ENCODE assay signal across 8 cellular contexts in genomic region chr1:167629681-167630567, GRCh38. TPM values are rescaled to one million over a fixed set of nuclear protein-coding genes. Genes with fewer than 3 reads are reported as not detected.
A peak's percentile ranks its signal among the peaks of the same experiment; 100 is the strongest.
DNase-seq lines count a peak whose midpoint lies in the region; ATAC-seq, FAIRE-seq and TF ChIP-seq lines count a peak whose summit lies in the region.

RCSD1 (plus strand) TSS chr1:167630232; CDS start chr1:167630424, 192 bp downstream.

- H3K4me1 ChIP-seq in A549 (peaks cover 7% of the 10 kb centered on the region; the same call in 1 of the 3 replicates), RWPE2 (ENCODE audit: insufficient read depth, poor library complexity, severe bottlenecking) (no peaks in the 10 kb centered on the region), hepatocyte (ENCODE audit: insufficient read depth) (no peaks in the 10 kb centered on the region), skeletal muscle satellite cell (ENCODE audit: control insufficient read depth, insufficient read depth, low read length) (peaks cover 14% of the 10 kb centered on the region)

- TF ChIP-seq EP300 in A549 (IDR thresholded peaks at IDR 0.05), result no peak

- H3K27ac Mint-ChIP-seq in activated naive CD8-positive, alpha-beta T cell treated with anti-CD3 and anti-CD28 coated beads, Interleukin-2, amount 10 ng/mL, durations not matched to agents 7 days and 5 days, result peak within 1 kb of the TSS; percentile 98

- TF ChIP-seq CTCF in A549 (IDR thresholded peaks at IDR 0.05) (no peak), GM20000 (IDR thresholded peaks at IDR 0.05; ENCODE audit: extremely low read depth, missing control alignments) (no peak), RWPE2 (IDR thresholded peaks at IDR 0.05; ENCODE audit: poor library complexity, severe bottlenecking) (no peak), hepatocyte (IDR thresholded peaks at IDR 0.05; ENCODE audit: poor library complexity) (no peak)

- H3K36me3 ChIP-seq in RWPE2 (ENCODE audit: low read depth) (no peaks in the 10 kb centered on the region), hepatocyte (replicated peaks; ENCODE audit: insufficient read depth, low read depth) (no peaks in the 10 kb centered on the region), skeletal muscle satellite cell (ENCODE audit: insufficient read depth, low read length) (no peaks in the 10 kb centered on the region)

- FAIRE-seq in A549 (lab: Jason Lieb, UNC), result no peak

- H3K27ac ChIP-seq in A549 (peak within 1 kb of the TSS in 1 of 2 experiments; percentile 44; a peak in 2 of 6 replicates), RWPE2 (ENCODE audit: poor library complexity, severe bottlenecking) (no peak within 1 kb of the TSS), hepatocyte (no peak within 1 kb of the TSS)

- no peak for DNase-seq in A549 (ENCODE audit: low read depth in 1 of 2, low spot score in 1 of 2)
- DNase-seq in GM20000 (ENCODE audit: low spot score), result peak; percentile 85
- no peak for DNase-seq in RWPE2 (ENCODE audit: low spot score)
- DNase-seq in activated naive CD8-positive, alpha-beta T cell treated with anti-CD3 and anti-CD28 coated beads, Interleukin-2, amount 10 ng/mL, durations not matched to agents 7 days and 5 days, result peak; percentile 76
- DNase-seq in hepatocyte (ENCODE audit: low spot score), result no peak

- POLR2A ChIA-PET in A549 (lab: Yijun Ruan, JAX), result no interaction called here
- POLR2A ChIA-PET in activated naive CD8-positive, alpha-beta T cell treated with anti-CD3 and anti-CD28 coated beads, Interleukin-2, amount 10 ng/mL, durations not matched to agents 7 days and 5 days (lab: Charles Lee), result interaction anchor here (1.6 to 8.0 kb wide), 4 partner anchors 13 to 306 kb away, joined by 5 to 92 read pairs (median 48); partner anchors contain the start of gene DCAF6

- H3K4me3 ChIP-seq in A549, result peak within 1 kb of the TSS; percentile 35
- H3K4me3 ChIP-seq in RWPE2 (ENCODE audit: severe bottlenecking), result peak within 1 kb of the TSS; percentile 35
- peak within 1 kb of the TSS; percentile 85 for H3K4me3 ChIP-seq in hepatocyte
- peak within 1 kb of the TSS; percentile 76 for H3K4me3 ChIP-seq in skeletal muscle satellite cell (ENCODE audit: low read length)

- H3K9me3 Mint-ChIP-seq in activated naive CD8-positive, alpha-beta T cell treated with anti-CD3 and anti-CD28 coated beads, Interleukin-2, amount 10 ng/mL, durations not matched to agents 7 days and 5 days, result peaks cover 3% of the 10 kb centered on the region

- peak within 1 kb of the TSS; percentile 79 for H3K9ac ChIP-seq in skeletal muscle satellite cell (ENCODE audit: low read depth, low read length)

- no peak for TF ChIP-seq RAD21 in A549 (conservative IDR thresholded peaks at IDR 0.05 in 1 of 2, IDR thresholded peaks at IDR 0.05 in 1 of 2)

- CTCF ChIA-PET in A549 (lab: Yijun Ruan, JAX), result interaction anchor here (0.6 to 1.8 kb wide), 3 partner anchors 15 to 123 kb away, joined by 3 to 8 read pairs (median 5); no protein-coding TSS in a partner anchor

- H3K36me3 Mint-ChIP-seq in activated naive CD8-positive, alpha-beta T cell treated with anti-CD3 and anti-CD28 coated beads, Interleukin-2, amount 10 ng/mL, durations not matched to agents 7 days and 5 days, result peaks cover 42% of the 10 kb centered on the region

- peak within 1 kb of the TSS; percentile 99 for H3K4me3 Mint-ChIP-seq in activated naive CD8-positive, alpha-beta T cell treated with anti-CD3 and anti-CD28 coated beads, Interleukin-2, amount 10 ng/mL, durations not matched to agents 7 days and 5 days

- H3K79me2 ChIP-seq in hepatocyte, result no peaks in the 10 kb centered on the region

- H3K9me3 ChIP-seq in A549 (no peaks in the 10 kb centered on the region), RWPE2 (ENCODE audit: severe bottlenecking) (peaks cover 2% of the 10 kb centered on the region), hepatocyte (ENCODE audit: low read depth) (no peaks in the 10 kb centered on the region), skeletal muscle satellite cell (replicated peaks; ENCODE audit: low read length) (no peaks in the 10 kb centered on the region)

- no peaks in the 10 kb centered on the region for H4K20me1 ChIP-seq in hepatocyte (ENCODE audit: insufficient read depth, poor library complexity, severe bottlenecking)

- no peaks in the 10 kb centered on the region for H3K27me3 Mint-ChIP-seq in activated naive CD8-positive, alpha-beta T cell treated with anti-CD3 and anti-CD28 coated beads, Interleukin-2, amount 10 ng/mL, durations not matched to agents 7 days and 5 days

- peak within 1 kb of the TSS; percentile 81 for H2AFZ ChIP-seq in hepatocyte

- TF ChIP-seq POLR2A in A549 (IDR thresholded peaks at IDR 0.05; ENCODE audit: low read length), result no peak

- H3K9me2 ChIP-seq in hepatocyte (replicated peaks; ENCODE audit: insufficient read depth), result no peaks in the 10 kb centered on the region

- H3K27me3 ChIP-seq in RWPE2 (ENCODE audit: insufficient read depth, poor library complexity, severe bottlenecking) (no peaks in the 10 kb centered on the region), hepatocyte (peaks cover 55% of the 10 kb centered on the region), skeletal muscle satellite cell (ENCODE audit: control insufficient read depth, insufficient read depth, low read length) (peaks cover 18% of the 10 kb centered on the region)

- peaks cover 57% of the 10 kb centered on the region for H3K4me1 Mint-ChIP-seq in activated naive CD8-positive, alpha-beta T cell treated with anti-CD3 and anti-CD28 coated beads, Interleukin-2, amount 10 ng/mL, durations not matched to agents 7 days and 5 days

- 70% methylated on average over 29 of the region's 62 CpGs for whole genome bisulfite sequencing in A549 (ENCODE audit: missing lambda C conversion rate)
- 11% methylated on average over 58 of the region's 62 CpGs for WGBS in hepatocyte (ENCODE audit: low lambda C conversion rate, missing lambda C conversion rate)

- ATAC-seq in A549 (peak in 1 of 2 experiments; percentile 59; a peak in 3 of 6 replicates), RWPE2 (ENCODE audit: low read depth) (peak; percentile 64), GM21360 (IDR thresholded peaks at IDR 0.05; ENCODE audit: unreplicated experiment) (no peak), HG03025 (IDR thresholded peaks at IDR 0.05; ENCODE audit: low FRiP score, unreplicated experiment) (no peak)
- peak; percentile 8 for ATAC-seq in activated naive CD8-positive, alpha-beta T cell treated with anti-CD3 and anti-CD28 coated beads, Interleukin-2, amount 10 ng/mL, durations not matched to agents 7 days and 5 days (ENCODE audit: low read depth)

- H3K4me2 ChIP-seq in A549 (peak within 1 kb of the TSS; percentile 72), hepatocyte (peak within 1 kb of the TSS; percentile 98), skeletal muscle satellite cell (ENCODE audit: low read length) (peak within 1 kb of the TSS; percentile 99)

TF ChIP-seq in A549, 52 proteins besides CTCF, POLR2A, EP300 and RAD21 (continues in another document):
- TF ChIP-seq ATOH8 (CRISPR knock-in tag; IDR thresholded peaks at IDR 0.05; ENCODE audit: low read depth) (no peak), TFCP2L1 (CRISPR knock-in tag; IDR thresholded peaks at IDR 0.05) (no peak), SREBF2 (IDR thresholded peaks at IDR 0.05) (no peak), MYC (IDR thresholded peaks at IDR 0.05; ENCODE audit: borderline replicate concordance, low read length) (no peak), PBX3 (IDR thresholded peaks at IDR 0.05) (no peak), JUN (IDR thresholded peaks at IDR 0.05) (no peak), ZSCAN20 (CRISPR knock-in tag; IDR thresholded peaks at IDR 0.05) (no peak), GATA3 (IDR thresholded peaks at IDR 0.05; ENCODE audit: borderline replicate concordance) (no peak), NFE2L2 (conservative IDR thresholded peaks at IDR 0.05; ENCODE audit: low read length) (no peak), BHLHE40 (IDR thresholded peaks at IDR 0.05; ENCODE audit: low read depth, low read length) (no peak), FOSB (CRISPR knock-in tag; IDR thresholded peaks at IDR 0.05) (no peak), NR3C1 (IDR thresholded peaks at IDR 0.05) (no peak), ZNF302 (CRISPR knock-in tag; IDR thresholded peaks at IDR 0.05) (no peak), RCOR1 (IDR thresholded peaks at IDR 0.05; ENCODE audit: low read depth, low read length) (no peak)
- TF ChIP-seq, protein P1, sequence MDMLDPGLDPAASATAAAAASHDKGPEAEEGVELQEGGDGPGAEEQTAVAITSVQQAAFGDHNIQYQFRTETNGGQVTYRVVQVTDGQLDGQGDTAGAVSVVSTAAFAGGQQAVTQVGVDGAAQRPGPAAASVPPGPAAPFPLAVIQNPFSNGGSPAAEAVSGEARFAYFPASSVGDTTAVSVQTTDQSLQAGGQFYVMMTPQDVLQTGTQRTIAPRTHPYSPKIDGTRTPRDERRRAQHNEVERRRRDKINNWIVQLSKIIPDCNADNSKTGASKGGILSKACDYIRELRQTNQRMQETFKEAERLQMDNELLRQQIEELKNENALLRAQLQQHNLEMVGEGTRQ (IDR thresholded peaks at IDR 0.05), result no peak

RNA-seq across cellular contexts. Expression of gene RCSD1, which starts in this region (rescaled TPM):
- polyA plus RNA-seq in A549 (2011; rRNA removed) (0.05 TPM in 1 of 2 replicates, not detected in the other), A549 (2017; fragmentation: RNase III; extraction: RNeasy Plus Mini Kit Qiagen cat#74134 plus additional on column Dnase treatment) (0.04 TPM in 1 of 3 replicates, not detected in the others), hepatocyte (0.77 TPM in 1 of 2 replicates, not detected in the other)
- 0.01 TPM in 1 of 2 replicates, not detected in the other for polyA plus RNA-seq in A549 (2012; cell fraction: cytosol; rRNA removed)
- 0.01 TPM in 1 of 2 replicates, not detected in the other for polyA plus RNA-seq in A549 (2012; cell fraction: nucleus; rRNA removed)
- polyA minus RNA-seq in A549 (2011; rRNA and poly(A)+ RNA removed), result not detected in 2 replicates
- total RNA-seq in activated naive CD8-positive, alpha-beta T cell treated with anti-CD3 and anti-CD28 coated beads, Interleukin-2, amount 10 ng/mL, durations not matched to agents 7 days and 5 days, result 100 to 1,000 TPM; 131 to 133 TPM
- 0.80 and 0.92 TPM in 2 replicates for total RNA-seq in hepatocyte
- 0.25 and 1.1 TPM in 2 replicates for total RNA-seq in skeletal muscle satellite cell (2012; rRNA removed)

Comparison
In these comparisons a context has a peak if more than half of its experiments do, and no peak if none do; other contexts are left out.
1. RNA of gene RCSD1 (total RNA-seq): 131 to 133 TPM in activated naive CD8-positive, alpha-beta T cell treated with anti-CD3 and anti-CD28 coated beads, Interleukin-2, amount 10 ng/mL, durations not matched to agents 7 days and 5 days; 0.80 to 0.92 TPM in hepatocyte; every median in the first group is over 10 times any median in the second.
2. ATAC-seq: peak in RWPE2 (single experiment) and activated naive CD8-positive, alpha-beta T cell treated with anti-CD3 and anti-CD28 coated beads, Interleukin-2, amount 10 ng/mL, durations not matched to agents 7 days and 5 days (single experiment); none in GM21360 (single experiment) and HG03025 (single experiment).
3. DNase-seq: peak in GM20000 (single experiment) and activated naive CD8-positive, alpha-beta T cell treated with anti-CD3 and anti-CD28 coated beads, Interleukin-2, amount 10 ng/mL, durations not matched to agents 7 days and 5 days (single experiment); none in A549 (0 of 2), RWPE2 (single experiment) and hepatocyte (single experiment).
4. H3K4me3 ChIP-seq: peak in every context shown above with its lines; median percentile 85 in hepatocyte; 76 in skeletal muscle satellite cell; 35 in A549; 35 in RWPE2.
5. Peak in every context shown above with its lines, with median percentiles within 50 percentile points of each other: H3K4me2 ChIP-seq.